1 cellular context compared by ENCODE assay signal in the genomic region with DNA sequence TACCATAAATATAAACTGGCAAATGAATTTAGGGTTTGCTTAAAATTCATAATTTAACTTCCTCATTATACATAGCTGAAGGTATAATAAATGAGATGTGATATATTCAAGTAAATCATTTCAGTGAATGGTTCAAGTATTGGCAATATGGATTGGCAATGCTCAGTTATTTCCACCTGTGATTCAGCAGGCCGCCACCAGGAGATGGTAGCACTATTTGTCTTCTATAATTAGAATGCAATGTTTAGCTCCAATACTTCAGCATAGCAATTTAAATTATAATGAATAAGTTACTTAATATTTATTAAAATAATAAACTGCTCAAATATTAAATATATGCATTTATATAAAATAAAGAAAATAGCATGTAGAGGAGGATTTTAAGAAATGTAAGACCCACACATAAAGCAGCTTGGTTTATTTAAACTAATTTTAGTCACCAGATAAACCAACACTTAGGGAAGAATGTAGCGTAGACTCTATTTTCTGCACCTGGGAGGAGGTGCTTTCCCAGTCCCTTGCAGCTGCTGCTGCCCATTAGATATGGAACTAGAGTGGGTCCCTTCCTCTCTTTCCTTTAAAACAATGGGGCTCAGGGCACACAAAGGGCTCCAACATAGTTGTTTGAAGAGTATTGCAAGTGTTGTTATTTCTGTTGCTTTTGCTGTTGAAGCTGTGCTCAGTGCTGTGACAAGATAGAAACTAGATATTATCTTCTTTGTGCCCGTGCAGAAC.
TF ChIP-seq lines count a peak whose summit lies in the region.

No MANE protein-coding gene starts in this region.

TF ChIP-seq in GM12878, 131 proteins besides CTCF, POLR2A, EP300 and RAD21:
- TF ChIP-seq, protein P1, sequence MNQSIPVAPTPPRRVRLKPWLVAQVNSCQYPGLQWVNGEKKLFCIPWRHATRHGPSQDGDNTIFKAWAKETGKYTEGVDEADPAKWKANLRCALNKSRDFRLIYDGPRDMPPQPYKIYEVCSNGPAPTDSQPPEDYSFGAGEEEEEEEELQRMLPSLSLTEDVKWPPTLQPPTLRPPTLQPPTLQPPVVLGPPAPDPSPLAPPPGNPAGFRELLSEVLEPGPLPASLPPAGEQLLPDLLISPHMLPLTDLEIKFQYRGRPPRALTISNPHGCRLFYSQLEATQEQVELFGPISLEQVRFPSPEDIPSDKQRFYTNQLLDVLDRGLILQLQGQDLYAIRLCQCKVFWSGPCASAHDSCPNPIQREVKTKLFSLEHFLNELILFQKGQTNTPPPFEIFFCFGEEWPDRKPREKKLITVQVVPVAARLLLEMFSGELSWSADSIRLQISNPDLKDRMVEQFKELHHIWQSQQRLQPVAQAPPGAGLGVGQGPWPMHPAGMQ (IDR thresholded peaks at IDR 0.05; ENCODE audit: borderline replicate concordance) = no peak
- no peak for TF ChIP-seq RUNX3 (IDR thresholded peaks at IDR 0.05; ENCODE audit: low read length)
- TF ChIP-seq CREB1 (IDR thresholded peaks at IDR 0.05; ENCODE audit: low read depth) = no peak
